Comparison of ENCODE assay signal across 14 cellular contexts in genomic region chr7:147700702-147701101, GRCh38.
DNase-seq lines count a peak whose midpoint lies in the region; ATAC-seq and TF ChIP-seq lines count a peak whose summit lies in the region.
"Had no signal": no experiment of that assay in that cellular context is flagged by ENCODE, and none has a peak within 500 bp of the region (broad histone marks: within the 10 kb centered on the region; RNA-seq: fewer than 3 reads in every experiment).

No MANE protein-coding gene starts in this region.

- no peak overlapping the region for H3K4me3 ChIP-seq in astrocyte of the cerebellum (ENCODE audit: low read depth, low read length)
- H3K4me3 ChIP-seq: BLaER1 treated with 17β-estradiol and CSF1 and Interleukin-3, amounts not matched to agents 10 nM and 100 nM; K562 had no signal

- DNase-seq in EL (peak; percentile 7), NCI-H146 treated with DMSO at 0.1 percent for 48 hours (lab: John Stamatoyannopoulos, UW; ENCODE audit: unreplicated experiment) (peak; percentile 76), astrocyte of the cerebellum (ENCODE audit: low read depth) (peak; percentile 46), osteocyte (ENCODE audit: extremely low spot score, unreplicated experiment) (no peak), left colon (no peak)
- DNase-seq in activated naive CD4-positive, alpha-beta T cell (lab: John Stamatoyannopoulos, UW) = no peak
- DNase-seq: DMS 273 treated with DMSO at 0.1 percent for 48 hours, H7, NCI-H1694 treated with DMSO at 0.1 percent for 48 hours, NCI-H2107, NCI-H82 had no signal

- peak overlapping the region; percentile 36 for H3K27ac Mint-ChIP-seq in osteocyte (ENCODE audit: unreplicated experiment)

- TF ChIP-seq CTCF in astrocyte of the cerebellum (IDR thresholded peaks at IDR 0.05; ENCODE audit: low read depth, low read length, missing control alignments) (no peak), osteocyte (IDR thresholded peaks at IDR 0.05) (no peak)

- in situ Hi-C loops in astrocyte of the cerebellum (cut with HindIII; ENCODE audit: low sequenced_read_pairs) = no loop called here

- no peaks in the 10 kb centered on the region for H3K36me3 Mint-ChIP-seq in osteocyte (ENCODE audit: unreplicated experiment)

- no peak for ATAC-seq in left colon
- ATAC-seq in SK-N-SH treated with all-trans-retinoic acid at 6 μM for 48 hours = no peak
- ATAC-seq: K562 had no signal

- intact Hi-C loops in left colon (cut with DNase I, micrococcal nuclease) = no loop called here

- H3K27me3 Mint-ChIP-seq in osteocyte (ENCODE audit: unreplicated experiment) = no peaks in the 10 kb centered on the region

- peaks cover 12% of the 10 kb centered on the region for H3K4me1 Mint-ChIP-seq in osteocyte (ENCODE audit: unreplicated experiment)

- peak overlapping the region; percentile 60 for H3K4me3 Mint-ChIP-seq in osteocyte (ENCODE audit: unreplicated experiment)

- peaks cover 8% of the 10 kb centered on the region for H3K9me3 Mint-ChIP-seq in osteocyte (ENCODE audit: unreplicated experiment)

TF ChIP-seq in SK-N-SH treated with all-trans-retinoic acid at 6 μM for 48 hours, 23 proteins besides CTCF, POLR2A, EP300 and RAD21:
- TF ChIP-seq ZNF8 (CRISPR knock-in tag; IDR thresholded peaks at IDR 0.05) (no peak), ZNF565 (CRISPR knock-in tag; conservative IDR thresholded peaks at IDR 0.05; ENCODE audit: low read depth) (no peak), ISL1 (CRISPR knock-in tag; IDR thresholded peaks at IDR 0.05) (no peak), SNAI2 (CRISPR knock-in tag; IDR thresholded peaks at IDR 0.05) (no peak), TOX (CRISPR knock-in tag; IDR thresholded peaks at IDR 0.05; ENCODE audit: borderline replicate concordance) (no peak), PATZ1 (CRISPR knock-in tag; IDR thresholded peaks at IDR 0.05; ENCODE audit: borderline replicate concordance) (no peak), OSR1 (CRISPR knock-in tag; IDR thresholded peaks at IDR 0.05) (no peak), CSDC2 (CRISPR knock-in tag; IDR thresholded peaks at IDR 0.05) (no peak), RARB (CRISPR knock-in tag; IDR thresholded peaks at IDR 0.05) (no peak), CREB5 (CRISPR knock-in tag; IDR thresholded peaks at IDR 0.05; ENCODE audit: low read depth) (no peak), BACH2 (CRISPR knock-in tag; IDR thresholded peaks at IDR 0.05; ENCODE audit: borderline replicate concordance) (no peak), CSRNP3 (CRISPR knock-in tag; IDR thresholded peaks at IDR 0.05) (no peak), ZFP3 (CRISPR knock-in tag; IDR thresholded peaks at IDR 0.05) (no peak), PPARA (CRISPR knock-in tag; IDR thresholded peaks at IDR 0.05; ENCODE audit: borderline replicate concordance) (no peak), TCF4 (CRISPR knock-in tag; IDR thresholded peaks at IDR 0.05; ENCODE audit: borderline replicate concordance) (no peak), ZNF70 (CRISPR knock-in tag; IDR thresholded peaks at IDR 0.05) (no peak), ESRRG (CRISPR knock-in tag; IDR thresholded peaks at IDR 0.05) (no peak)

Comparison
In these comparisons a context has a peak if more than half of its experiments do, and no peak if none do; other contexts are left out.
1. DNase-seq: peak in EL (single experiment), NCI-H146 treated with DMSO at 0.1 percent for 48 hours (single experiment) and astrocyte of the cerebellum (single experiment); none in osteocyte (single experiment), activated naive CD4-positive, alpha-beta T cell (0 of 4) and left colon (0 of 2).